ENCODE assay signal across 8 cellular contexts in genomic region chr5:88142801-88143692, GRCh38.
DNase-seq lines count a peak whose midpoint lies in the region; ATAC-seq, FAIRE-seq and TF ChIP-seq lines count a peak whose summit lies in the region.

No MANE protein-coding gene starts in this region.

- DNase-seq in GM18507 (ENCODE audit: extremely low spot score, insufficient read length, low read depth) = no peak
- DNase-seq in ascending aorta (ENCODE audit: low spot score in 2 of 2) = peak in 1 of 2 donors; percentile 75
- DNase-seq in HuH-7 (ENCODE audit: low spot score) = no peak
- no peak for DNase-seq in MV-4-11 (lab: John Stamatoyannopoulos, UW)

- peak overlapping the region; percentile 35 to 41 for H3K27ac ChIP-seq in ascending aorta
- H3K27ac ChIP-seq in iPS-18a (ENCODE audit: low read length) = no peak overlapping the region
- peak overlapping the region in 4 of 21 experiments; percentile 19 to 44 (median 40) for H3K27ac ChIP-seq in skin epidermis

- no peak for TF ChIP-seq CTCF in ascending aorta (IDR thresholded peaks at IDR 0.05)

- no peak overlapping the region for H3K9ac ChIP-seq in iPS-18a (ENCODE audit: low read length)

- no peaks in the 10 kb centered on the region for H3K36me3 ChIP-seq in ascending aorta
- H3K36me3 ChIP-seq in iPS-18a (ENCODE audit: control insufficient read depth, low read depth, low read length) = no peaks in the 10 kb centered on the region

- H3K4me3 ChIP-seq in ascending aorta = peak overlapping the region; percentile 57 to 63
- peak overlapping the region; percentile 44 for H3K4me3 ChIP-seq in iPS-18a (ENCODE audit: low read length)
- peak overlapping the region; percentile 1 to 48 (median 12) for H3K4me3 ChIP-seq in skin epidermis

- FAIRE-seq in GM18507 (lab: Jason Lieb, UNC) = peak; percentile 53

- intact Hi-C loops in ascending aorta (cut with DNase I) = loop anchor here (2.0 to 5.0 kb wide), 5 partner anchors 126 to 739 kb away; partner anchors contain the start of genes CCNH, MEF2C and TMEM161B

- H3K27me3 ChIP-seq in ascending aorta (no peaks in the 10 kb centered on the region), iPS-18a (ENCODE audit: control insufficient read depth, insufficient read depth, low read length) (peaks cover 88% of the 10 kb centered on the region)

- ATAC-seq in GM19452 (IDR thresholded peaks at IDR 0.05; ENCODE audit: unreplicated experiment) = no peak
- ATAC-seq in HG03139 (IDR thresholded peaks at IDR 0.05; ENCODE audit: unreplicated experiment) = no peak

- H3K9me3 ChIP-seq in ascending aorta (no peaks in the 10 kb centered on the region), iPS-18a (ENCODE audit: control insufficient read depth, low read depth, low read length) (no peaks in the 10 kb centered on the region)

- no peaks in the 10 kb centered on the region for H3K4me1 ChIP-seq in ascending aorta
- H3K4me1 ChIP-seq in iPS-18a (ENCODE audit: control insufficient read depth, low read depth, low read length) = peaks cover 45% of the 10 kb centered on the region
